Comparison of ENCODE assay signal across 20 cellular contexts in the genomic region with DNA sequence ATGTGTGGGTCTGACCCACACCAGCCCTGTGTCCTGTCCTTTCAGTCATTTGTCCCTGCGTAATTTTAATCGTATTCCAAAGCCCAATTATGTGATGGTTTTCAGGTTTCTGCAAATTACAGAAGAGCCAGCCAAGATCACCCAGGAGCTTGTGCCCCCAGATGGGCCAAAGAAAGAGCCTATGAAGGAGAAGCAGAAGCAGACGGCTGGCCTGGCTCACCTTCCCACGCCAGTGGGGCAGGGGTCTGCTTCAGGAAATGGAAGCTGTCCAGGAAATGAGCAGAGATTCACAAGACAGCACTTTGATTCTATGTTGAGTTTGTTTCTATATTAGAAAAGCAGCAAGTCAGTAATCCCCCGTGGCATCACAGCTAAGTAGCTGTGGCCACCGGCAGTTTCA. TPM values are rescaled to one million over a fixed set of nuclear protein-coding genes. Genes with fewer than 3 reads are reported as not detected.
DNase-seq lines count a peak whose midpoint lies in the region; TF ChIP-seq lines count a peak whose summit lies in the region.
"Had no signal": no experiment of that assay in that cellular context is flagged by ENCODE, and none has a peak within 500 bp of the region (broad histone marks: within the 10 kb centered on the region; RNA-seq: fewer than 3 reads in every experiment).

No MANE protein-coding gene starts in this region.

- no peak overlapping the region for H3K4me3 Mint-ChIP-seq in osteocyte (ENCODE audit: unreplicated experiment)
- H3K4me3 Mint-ChIP-seq: CD4-positive, CD25-positive, alpha-beta regulatory T cell; CD8-positive, alpha-beta memory T cell had no signal

- H3K27ac Mint-ChIP-seq in osteocyte (ENCODE audit: unreplicated experiment): no peak overlapping the region
- H3K27ac Mint-ChIP-seq: CD4-positive, CD25-positive, alpha-beta regulatory T cell; CD8-positive, alpha-beta memory T cell had no signal

- H3K27me3 ChIP-seq in esophagus muscularis mucosa (no peaks in the 10 kb centered on the region), vagina (no peaks in the 10 kb centered on the region)

- TF ChIP-seq CTCF in coronary artery (IDR thresholded peaks at IDR 0.05) (no peak), esophagus muscularis mucosa (IDR thresholded peaks at IDR 0.05) (no peak), osteocyte (IDR thresholded peaks at IDR 0.05) (no peak), vagina (IDR thresholded peaks at IDR 0.05) (no peak)

- H3K9me3 ChIP-seq in esophagus muscularis mucosa (no peaks in the 10 kb centered on the region), vagina (no peaks in the 10 kb centered on the region)
- H3K9me3 ChIP-seq: A549 had no signal

- no peaks in the 10 kb centered on the region for H3K36me3 Mint-ChIP-seq in osteocyte (ENCODE audit: unreplicated experiment)
- H3K36me3 Mint-ChIP-seq: CD4-positive, CD25-positive, alpha-beta regulatory T cell; CD8-positive, alpha-beta memory T cell had no signal

- H3K9me3 Mint-ChIP-seq in osteocyte (ENCODE audit: unreplicated experiment): no peaks in the 10 kb centered on the region
- H3K9me3 Mint-ChIP-seq: CD4-positive, CD25-positive, alpha-beta regulatory T cell; CD8-positive, alpha-beta memory T cell had no signal

- 81% methylated on average over 6 of the region's 6 CpGs for WGBS in esophagus muscularis mucosa

- intact Hi-C loops in esophagus muscularis mucosa (cut with DNase I): loop anchor here (5.0 to 10.0 kb wide), 2 partner anchors 281 to 282 kb away; no protein-coding TSS in a partner anchor
- intact Hi-C loops in vagina (cut with DNase I): loop anchor here (10.0 kb wide), 1 partner anchor 182 kb away; no protein-coding TSS in a partner anchor

- H3K36me3 ChIP-seq in esophagus muscularis mucosa: peaks cover 7 to 47% (median 28%) of the 10 kb centered on the region in 4 donors
- H3K36me3 ChIP-seq in vagina: peaks cover 0 to 11% of the 10 kb centered on the region in 2 donors

- H3K4me1 ChIP-seq in esophagus muscularis mucosa (peaks cover 33 to 94% (median 90%) of the 10 kb centered on the region in 4 donors), vagina (peaks cover 43% of the 10 kb centered on the region)

- no peaks in the 10 kb centered on the region for H3K27me3 Mint-ChIP-seq in osteocyte (ENCODE audit: unreplicated experiment)

- no peak overlapping the region for H3K4me3 ChIP-seq in coronary artery
- no peak overlapping the region for H3K4me3 ChIP-seq in esophagus muscularis mucosa
- no peak overlapping the region for H3K4me3 ChIP-seq in vagina
- H3K4me3 ChIP-seq: A549, GM23248 had no signal

- H3K4me1 Mint-ChIP-seq in osteocyte (ENCODE audit: unreplicated experiment): peaks cover 14% of the 10 kb centered on the region

- no peak for TF ChIP-seq POLR2A in esophagus muscularis mucosa (IDR thresholded peaks at IDR 0.05; ENCODE audit: low read depth)
- TF ChIP-seq POLR2A in vagina (IDR thresholded peaks at IDR 0.05): no peak

- TF ChIP-seq EP300 in esophagus muscularis mucosa (IDR thresholded peaks at IDR 0.05): no peak

- DNase-seq in coronary artery (ENCODE audit: low spot score) (peak; percentile 47), esophagus muscularis mucosa (ENCODE audit: extremely low spot score) (peak; percentile 68), osteocyte (ENCODE audit: extremely low spot score, unreplicated experiment) (peak; percentile 72), vagina (ENCODE audit: extremely low spot score in 2 of 2) (peak; percentile 29 to 46), AG20443 (ENCODE audit: low spot score) (no peak), CD1c-positive myeloid dendritic cell (ENCODE audit: extremely low spot score) (no peak), DMS 273 treated with DMSO at 0.1 percent for 48 hours (lab: John Stamatoyannopoulos, UW) (no peak)
- DNase-seq: 8988T; ACHN; C1 segment of cervical spinal cord; CD4-positive, CD25-positive, alpha-beta regulatory T cell; CD8-positive, alpha-beta memory T cell; DMS53; DMS79 treated with DMSO at 0.1 percent for 48 hours; GF-D8; GM23248; H7; HCEC 1CT had no signal

- H3K27ac ChIP-seq in coronary artery: no peak overlapping the region
- H3K27ac ChIP-seq in esophagus muscularis mucosa (replicated peaks in 1 of 4): peak overlapping the region; percentile 97 to 100 (median 99)
- peak overlapping the region; percentile 29 for H3K27ac ChIP-seq in vagina
- H3K27ac ChIP-seq: A549, GM23248 had no signal

RNA-seq across cellular contexts. Expression of gene S1PR3, which starts 11.7 kb away (rescaled TPM):
- 100 to 1,000 TPM; 184 to 340 (median 223) TPM for total RNA-seq in esophagus muscularis mucosa
- 1.6 and 2.1 TPM in 2 replicates for total RNA-seq in osteocyte
- total RNA-seq in vagina: 39.3 TPM
- total RNA-seq: CD4-positive, CD25-positive, alpha-beta regulatory T cell; G401 had no signal

Comparison
In these comparisons a context has a peak if more than half of its experiments do, and no peak if none do; other contexts are left out.
1. DNase-seq: peak in coronary artery (single experiment), esophagus muscularis mucosa (single experiment), osteocyte (single experiment) and vagina (2 of 2); none in AG20443 (single experiment), CD1c-positive myeloid dendritic cell (single experiment) and DMS 273 treated with DMSO at 0.1 percent for 48 hours (single experiment).
2. H3K27ac ChIP-seq: peak in esophagus muscularis mucosa (4 of 4) and vagina (single experiment); none in coronary artery (0 of 2).
3. RNA of gene S1PR3, which starts 11.7 kb away (total RNA-seq): 184 to 340 TPM in esophagus muscularis mucosa and 39.3 TPM in vagina (single experiment); 1.6 to 2.1 TPM in osteocyte; every median in the first group is over 10 times any median in the second.